ENCODE assay signal across 18 cellular contexts in genomic region chr2:143294068-143294467, GRCh38.
DNase-seq lines count a peak whose midpoint lies in the region; ATAC-seq, FAIRE-seq and TF ChIP-seq lines count a peak whose summit lies in the region.
"Had no signal": no experiment of that assay in that cellular context is flagged by ENCODE, and none has a peak within 500 bp of the region (broad histone marks: within the 10 kb centered on the region; RNA-seq: fewer than 3 reads in every experiment).

No MANE protein-coding gene starts in this region.

- peak overlapping the region in 5 of 8 donors; percentile 11 to 72 (median 17) for H3K27ac Mint-ChIP-seq in CD8-positive, alpha-beta memory T cell
- H3K27ac Mint-ChIP-seq: HFFc6 had no signal

- no peak overlapping the region for H3K27ac ChIP-seq in CD8-positive, alpha-beta memory T cell (ENCODE audit: low read depth, low read length)
- H3K27ac ChIP-seq in left lung (no peak overlapping the region), neutrophil (peak overlapping the region; percentile 29)
- H3K27ac ChIP-seq: 22Rv1 had no signal

- no peak for FAIRE-seq in GM19239 (lab: Jason Lieb, UNC)
- FAIRE-seq: G401.6, GM12891 had no signal

- ATAC-seq in left lung (peak; percentile 61), GM21737 (IDR thresholded peaks at IDR 0.05; ENCODE audit: unreplicated experiment) (no peak)

- H3K36me3 Mint-ChIP-seq in CD8-positive, alpha-beta memory T cell = peaks cover 0 to 37% (median 7%) of the 10 kb centered on the region in 3 donors

- intact Hi-C loops in left lung (cut with DNase I) = no loop called here

- H3K4me1 ChIP-seq in CD8-positive, alpha-beta memory T cell (ENCODE audit: insufficient read depth, low read length) = peaks cover 3% of the 10 kb centered on the region
- H3K4me1 ChIP-seq in left lung = no peaks in the 10 kb centered on the region
- H3K4me1 ChIP-seq in neutrophil (ENCODE audit: control insufficient read depth in 1 of 2, insufficient read depth in 1 of 2, low read depth in 1 of 2, low read length in 1 of 2) = peaks cover 0 to 11% of the 10 kb centered on the region in 2 experiments

- no peaks in the 10 kb centered on the region for H3K9me3 ChIP-seq in CD8-positive, alpha-beta memory T cell (ENCODE audit: low read length)
- H3K9me3 ChIP-seq in left lung = no peaks in the 10 kb centered on the region
- no peaks in the 10 kb centered on the region for H3K9me3 ChIP-seq in neutrophil

- no peaks in the 10 kb centered on the region for H3K9me3 Mint-ChIP-seq in CD8-positive, alpha-beta memory T cell
- H3K9me3 Mint-ChIP-seq: CD14-positive monocyte, HFFc6 had no signal

- H3K36me3 ChIP-seq in CD8-positive, alpha-beta memory T cell (ENCODE audit: insufficient read depth, low read length) = no peaks in the 10 kb centered on the region
- H3K36me3 ChIP-seq in left lung (no peaks in the 10 kb centered on the region), neutrophil (no peaks in the 10 kb centered on the region)

- CTCF ChIA-PET in CD8-positive, alpha-beta memory T cell (lab: Charles Lee) = no interaction called here

- H3K4me3 ChIP-seq in CD8-positive, alpha-beta memory T cell (ENCODE audit: low read length) = no peak overlapping the region
- no peak overlapping the region for H3K4me3 ChIP-seq in left lung
- no peak overlapping the region for H3K4me3 ChIP-seq in neutrophil (ENCODE audit: low read depth in 1 of 2, low read length in 1 of 2)

- TF ChIP-seq CTCF in left lung (IDR thresholded peaks at IDR 0.05) (no peak), neutrophil (IDR thresholded peaks at IDR 0.05) (no peak)

- POLR2A ChIA-PET in CD8-positive, alpha-beta memory T cell (lab: Charles Lee) = no interaction called here

- peaks cover 58 to 77% (median 71%) of the 10 kb centered on the region in 3 donors for H3K4me1 Mint-ChIP-seq in CD8-positive, alpha-beta memory T cell
- H3K4me1 Mint-ChIP-seq: CD14-positive monocyte had no signal

- DNase-seq in DMS53 (lab: John Stamatoyannopoulos, UW) (peak; percentile 17), DMS53 treated with DMSO at 0.1 percent for 48 hours (lab: John Stamatoyannopoulos, UW; ENCODE audit: unreplicated experiment) (no peak), left lung (no peak), OCI-M1 (lab: John Stamatoyannopoulos, UW) (no peak), GM19239 (ENCODE audit: insufficient read length, low spot score) (no peak)
- no peak for DNase-seq in CD8-positive, alpha-beta memory T cell
- DNase-seq: Calu3, DMS 273 treated with DMSO at 0.1 percent for 48 hours, DMS79 treated with DMSO at 0.1 percent for 48 hours, EL, HCEC 1CT, HFFc6 had no signal

- no peaks in the 10 kb centered on the region for H3K27me3 ChIP-seq in CD8-positive, alpha-beta memory T cell (ENCODE audit: insufficient read depth, low read length, poor library complexity, severe bottlenecking)
- no peaks in the 10 kb centered on the region for H3K27me3 ChIP-seq in left lung
- no peaks in the 10 kb centered on the region for H3K27me3 ChIP-seq in neutrophil

- no peak overlapping the region for H3K4me3 Mint-ChIP-seq in CD8-positive, alpha-beta memory T cell
- H3K4me3 Mint-ChIP-seq: CD14-positive monocyte, HFFc6 had no signal

- H3K27me3 Mint-ChIP-seq in CD8-positive, alpha-beta memory T cell = no peaks in the 10 kb centered on the region
